ENCODE assay signal across 1 cellular context in the genomic region with DNA sequence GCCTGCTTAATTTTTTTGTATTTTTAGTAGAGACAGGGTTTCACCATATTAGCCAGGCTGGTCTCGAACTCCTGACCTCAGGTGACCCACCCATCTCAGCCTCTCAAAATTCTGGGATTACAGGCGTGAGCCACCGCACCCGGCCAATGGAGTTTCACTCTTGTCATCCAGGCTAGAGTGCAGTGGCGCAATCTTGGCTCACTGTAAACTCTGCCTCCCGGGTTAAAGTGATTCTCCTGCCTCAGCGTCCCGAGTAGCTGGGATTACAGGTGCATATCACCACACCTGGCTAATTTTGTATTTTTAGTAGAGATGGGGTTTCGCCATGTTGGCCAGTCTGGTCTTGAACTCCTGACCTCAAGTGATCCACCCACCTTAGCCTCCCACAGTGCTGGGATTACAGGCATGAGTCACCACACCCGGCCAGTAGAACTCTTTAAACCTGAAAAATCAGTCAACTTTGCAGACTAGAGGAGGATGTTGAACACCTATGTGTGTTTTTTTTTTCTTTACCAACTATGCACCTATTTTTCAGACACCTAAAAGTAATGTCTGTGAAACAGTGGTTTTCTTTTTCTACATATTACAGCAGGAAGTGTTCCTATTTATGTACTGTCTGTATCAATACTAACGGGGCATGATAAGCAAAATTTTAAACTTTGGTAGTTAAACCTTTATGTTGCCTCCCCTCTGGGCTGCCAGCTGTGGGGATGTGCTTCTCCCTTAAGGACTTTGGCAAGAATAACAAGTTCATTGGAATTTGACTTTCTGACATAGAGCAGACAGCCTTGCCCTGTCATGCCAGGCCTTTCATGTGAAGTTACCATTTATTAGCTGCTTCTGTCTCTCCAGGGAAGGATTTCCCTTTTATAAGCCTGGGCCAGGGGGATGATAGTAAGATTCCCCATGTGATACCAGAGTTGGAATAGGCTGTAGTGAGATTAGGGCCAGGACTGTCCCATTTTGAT.
TF ChIP-seq lines count a peak whose summit lies in the region.

No MANE protein-coding gene starts in this region.

TF ChIP-seq in GM23338, 12 proteins besides CTCF, POLR2A, EP300 and RAD21 (continued from another document):
- TF ChIP-seq, protein P1, sequence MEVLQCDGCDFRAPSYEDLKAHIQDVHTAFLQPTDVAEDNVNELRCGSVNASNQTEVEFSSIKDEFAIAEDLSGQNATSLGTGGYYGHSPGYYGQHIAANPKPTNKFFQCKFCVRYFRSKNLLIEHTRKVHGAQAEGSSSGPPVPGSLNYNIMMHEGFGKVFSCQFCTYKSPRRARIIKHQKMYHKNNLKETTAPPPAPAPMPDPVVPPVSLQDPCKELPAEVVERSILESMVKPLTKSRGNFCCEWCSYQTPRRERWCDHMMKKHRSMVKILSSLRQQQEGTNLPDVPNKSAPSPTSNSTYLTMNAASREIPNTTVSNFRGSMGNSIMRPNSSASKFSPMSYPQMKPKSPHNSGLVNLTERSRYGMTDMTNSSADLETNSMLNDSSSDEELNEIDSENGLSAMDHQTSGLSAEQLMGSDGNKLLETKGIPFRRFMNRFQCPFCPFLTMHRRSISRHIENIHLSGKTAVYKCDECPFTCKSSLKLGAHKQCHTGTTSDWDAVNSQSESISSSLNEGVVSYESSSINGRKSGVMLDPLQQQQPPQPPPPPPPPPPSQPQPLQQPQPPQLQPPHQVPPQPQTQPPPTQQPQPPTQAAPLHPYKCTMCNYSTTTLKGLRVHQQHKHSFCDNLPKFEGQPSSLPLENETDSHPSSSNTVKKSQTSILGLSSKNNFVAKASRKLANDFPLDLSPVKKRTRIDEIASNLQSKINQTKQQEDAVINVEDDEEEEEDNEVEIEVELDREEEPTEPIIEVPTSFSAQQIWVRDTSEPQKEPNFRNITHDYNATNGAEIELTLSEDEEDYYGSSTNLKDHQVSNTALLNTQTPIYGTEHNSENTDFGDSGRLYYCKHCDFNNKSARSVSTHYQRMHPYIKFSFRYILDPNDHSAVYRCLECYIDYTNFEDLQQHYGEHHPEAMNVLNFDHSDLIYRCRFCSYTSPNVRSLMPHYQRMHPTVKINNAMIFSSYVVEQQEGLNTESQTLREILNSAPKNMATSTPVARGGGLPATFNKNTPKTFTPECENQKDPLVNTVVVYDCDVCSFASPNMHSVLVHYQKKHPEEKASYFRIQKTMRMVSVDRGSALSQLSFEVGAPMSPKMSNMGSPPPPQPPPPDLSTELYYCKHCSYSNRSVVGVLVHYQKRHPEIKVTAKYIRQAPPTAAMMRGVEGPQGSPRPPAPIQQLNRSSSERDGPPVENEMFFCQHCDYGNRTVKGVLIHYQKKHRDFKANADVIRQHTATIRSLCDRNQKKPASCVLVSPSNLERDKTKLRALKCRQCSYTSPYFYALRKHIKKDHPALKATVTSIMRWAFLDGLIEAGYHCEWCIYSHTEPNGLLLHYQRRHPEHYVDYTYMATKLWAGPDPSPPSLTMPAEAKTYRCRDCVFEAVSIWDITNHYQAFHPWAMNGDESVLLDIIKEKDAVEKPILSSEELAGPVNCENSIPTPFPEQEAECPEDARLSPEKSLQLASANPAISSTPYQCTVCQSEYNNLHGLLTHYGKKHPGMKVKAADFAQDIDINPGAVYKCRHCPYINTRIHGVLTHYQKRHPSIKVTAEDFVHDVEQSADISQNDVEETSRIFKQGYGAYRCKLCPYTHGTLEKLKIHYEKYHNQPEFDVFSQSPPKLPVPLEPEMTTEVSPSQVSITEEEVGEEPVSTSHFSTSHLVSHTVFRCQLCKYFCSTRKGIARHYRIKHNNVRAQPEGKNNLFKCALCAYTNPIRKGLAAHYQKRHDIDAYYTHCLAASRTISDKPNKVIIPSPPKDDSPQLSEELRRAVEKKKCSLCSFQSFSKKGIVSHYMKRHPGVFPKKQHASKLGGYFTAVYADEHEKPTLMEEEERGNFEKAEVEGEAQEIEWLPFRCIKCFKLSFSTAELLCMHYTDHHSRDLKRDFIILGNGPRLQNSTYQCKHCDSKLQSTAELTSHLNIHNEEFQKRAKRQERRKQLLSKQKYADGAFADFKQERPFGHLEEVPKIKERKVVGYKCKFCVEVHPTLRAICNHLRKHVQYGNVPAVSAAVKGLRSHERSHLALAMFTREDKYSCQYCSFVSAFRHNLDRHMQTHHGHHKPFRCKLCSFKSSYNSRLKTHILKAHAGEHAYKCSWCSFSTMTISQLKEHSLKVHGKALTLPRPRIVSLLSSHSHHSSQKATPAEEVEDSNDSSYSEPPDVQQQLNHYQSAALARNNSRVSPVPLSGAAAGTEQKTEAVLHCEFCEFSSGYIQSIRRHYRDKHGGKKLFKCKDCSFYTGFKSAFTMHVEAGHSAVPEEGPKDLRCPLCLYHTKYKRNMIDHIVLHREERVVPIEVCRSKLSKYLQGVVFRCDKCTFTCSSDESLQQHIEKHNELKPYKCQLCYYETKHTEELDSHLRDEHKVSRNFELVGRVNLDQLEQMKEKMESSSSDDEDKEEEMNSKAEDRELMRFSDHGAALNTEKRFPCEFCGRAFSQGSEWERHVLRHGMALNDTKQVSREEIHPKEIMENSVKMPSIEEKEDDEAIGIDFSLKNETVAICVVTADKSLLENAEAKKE (CRISPR knock-in tag; IDR thresholded peaks at IDR 0.05): no peak
- TF ChIP-seq EZH2 (IDR thresholded peaks at IDR 0.05; ENCODE audit: low read depth, unreplicated experiment) (no peak), STAT1 (IDR thresholded peaks at IDR 0.05; ENCODE audit: unreplicated experiment) (no peak), ZNF114 (CRISPR knock-in tag; IDR thresholded peaks at IDR 0.05) (no peak), JUNB (IDR thresholded peaks at IDR 0.05; ENCODE audit: unreplicated experiment) (no peak), EZH2phosphoT487 (IDR thresholded peaks at IDR 0.05; ENCODE audit: unreplicated experiment) (no peak)
- TF ChIP-seq, protein P2, sequence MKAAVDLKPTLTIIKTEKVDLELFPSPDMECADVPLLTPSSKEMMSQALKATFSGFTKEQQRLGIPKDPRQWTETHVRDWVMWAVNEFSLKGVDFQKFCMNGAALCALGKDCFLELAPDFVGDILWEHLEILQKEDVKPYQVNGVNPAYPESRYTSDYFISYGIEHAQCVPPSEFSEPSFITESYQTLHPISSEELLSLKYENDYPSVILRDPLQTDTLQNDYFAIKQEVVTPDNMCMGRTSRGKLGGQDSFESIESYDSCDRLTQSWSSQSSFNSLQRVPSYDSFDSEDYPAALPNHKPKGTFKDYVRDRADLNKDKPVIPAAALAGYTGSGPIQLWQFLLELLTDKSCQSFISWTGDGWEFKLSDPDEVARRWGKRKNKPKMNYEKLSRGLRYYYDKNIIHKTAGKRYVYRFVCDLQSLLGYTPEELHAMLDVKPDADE (IDR thresholded peaks at IDR 0.05): no peak
